In the genomic region with DNA sequence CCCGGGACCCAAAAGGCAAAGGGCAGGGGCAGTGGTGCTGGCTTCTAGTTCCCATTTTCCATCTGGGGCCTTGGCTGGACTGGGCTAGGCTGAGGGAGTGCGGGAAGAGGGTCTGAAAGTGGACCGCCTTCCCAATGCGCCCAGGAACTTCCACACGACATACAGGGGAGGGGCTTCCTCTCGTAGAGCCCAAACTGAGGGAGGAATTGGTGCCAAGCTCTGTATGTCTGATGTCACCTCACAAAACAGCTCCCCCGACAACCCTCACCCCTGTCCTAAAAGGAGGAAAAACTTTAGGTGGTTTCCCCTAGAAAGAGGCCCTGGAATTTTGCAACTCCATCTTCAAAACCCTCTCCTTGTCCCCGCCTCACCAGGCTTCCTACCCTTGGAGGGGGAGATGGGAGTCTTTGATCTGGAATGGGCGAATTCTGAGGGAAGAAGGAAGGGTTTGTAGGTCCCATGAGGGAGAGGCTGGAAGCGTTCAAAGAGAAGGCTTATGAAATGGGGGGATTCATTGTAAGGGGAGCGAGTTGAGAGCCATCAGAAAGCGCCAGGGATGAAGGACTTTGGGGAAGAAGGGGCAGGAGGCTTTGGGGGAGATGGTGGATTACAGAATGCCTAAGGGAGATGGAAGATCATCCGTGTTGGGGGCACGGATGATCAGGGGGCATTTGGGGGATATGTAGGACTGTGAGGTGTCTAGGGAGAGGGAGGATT, we compare ENCODE assay signal across 8 cellular contexts. TPM values are rescaled to one million over a fixed set of nuclear protein-coding genes. Genes with fewer than 3 reads are reported as not detected.
DNase-seq lines count a peak whose midpoint lies in the region; ATAC-seq and TF ChIP-seq lines count a peak whose summit lies in the region.

No MANE protein-coding gene starts in this region.

- in situ Hi-C loops in brain microvascular endothelial cell (cut with HindIII; ENCODE audit: low pct_ligation_motif_present, low sequenced_read_pairs), result no loop called here
- in situ Hi-C loops in GM13977 (cut with MboI; ENCODE audit: low pct_unique_long_range_greater_than_20kb, low sequenced_read_pairs, unreplicated experiment), result no loop called here

- DNase-seq in AG09309 (ENCODE audit: low read depth) (no peak), HT-29 (ENCODE audit: low spot score) (peak; percentile 7), brain microvascular endothelial cell (no peak), lung (ENCODE audit: low spot score) (no peak), upper lobe of left lung (no peak), GM13977 (ENCODE audit: low spot score) (no peak), DMS53 (lab: John Stamatoyannopoulos, UW) (no peak), omental fat pad (ENCODE audit: low spot score) (no peak)

- H3K27me3 ChIP-seq in brain microvascular endothelial cell (replicated peaks), result no peaks in the 10 kb centered on the region
- no peaks in the 10 kb centered on the region for H3K27me3 ChIP-seq in lung (ENCODE audit: control insufficient read depth, insufficient read depth)
- H3K27me3 ChIP-seq in upper lobe of left lung, result no peaks in the 10 kb centered on the region

- H3K4me3 ChIP-seq in AG09309 (ENCODE audit: control insufficient read depth, low read depth, low read length) (peak overlapping the region; percentile 86), brain microvascular endothelial cell (ENCODE audit: low read depth, low read length) (peak overlapping the region; percentile 80), lung (peak overlapping the region; percentile 94), upper lobe of left lung (peak overlapping the region; percentile 46 to 95 (median 75))

- TF ChIP-seq EP300 in upper lobe of left lung (IDR thresholded peaks at IDR 0.05), result no peak

- H3K36me3 ChIP-seq in brain microvascular endothelial cell (replicated peaks) (no peaks in the 10 kb centered on the region), lung (ENCODE audit: control insufficient read depth in 2 of 2, insufficient read depth in 2 of 2, low read length in 2 of 2) (no peaks in the 10 kb centered on the region), upper lobe of left lung (no peaks in the 10 kb centered on the region)

- peaks cover 0 to 18% of the 10 kb centered on the region in 2 donors for H3K4me1 ChIP-seq in lung (ENCODE audit: control insufficient read depth in 2 of 2, insufficient read depth in 2 of 2, low read length in 2 of 2)
- peaks cover 29 to 59% (median 38%) of the 10 kb centered on the region in 4 donors for H3K4me1 ChIP-seq in upper lobe of left lung

- no peak for TF ChIP-seq POLR2A in upper lobe of left lung (IDR thresholded peaks at IDR 0.05)

- H3K9me3 ChIP-seq in lung (ENCODE audit: control insufficient read depth in 2 of 2, insufficient read depth in 1 of 2, low read length in 1 of 2) (no peaks in the 10 kb centered on the region), upper lobe of left lung (no peaks in the 10 kb centered on the region)

- ATAC-seq in lung (ENCODE audit: insufficient read depth, low FRiP score) (no peak), upper lobe of left lung (ENCODE audit: low FRiP score in 2 of 2) (peak in 1 of 2 donors; percentile 27), omental fat pad (ENCODE audit: low FRiP score) (no peak)

- WGBS in lung, 2 donors, result 6 to 13% methylated on average over 14 of the region's 14 CpGs
- WGBS in upper lobe of left lung, 2 donors, result 5 to 7% methylated on average over 10 to 14 of the region's 14 CpGs

- no peak overlapping the region for H3K27ac ChIP-seq in brain microvascular endothelial cell
- peak overlapping the region in 1 of 2 donors; percentile 92 for H3K27ac ChIP-seq in lung (ENCODE audit: low read depth in 1 of 2, low read length in 1 of 2)
- peak overlapping the region; percentile 75 to 92 (median 88) for H3K27ac ChIP-seq in upper lobe of left lung

- TF ChIP-seq CTCF in AG09309 (IDR thresholded peaks at IDR 0.05; ENCODE audit: control insufficient read depth, insufficient read depth, low read depth, low read length, missing control alignments) (no peak), brain microvascular endothelial cell (IDR thresholded peaks at IDR 0.05; ENCODE audit: low read depth, low read length, missing control alignments) (no peak), lung (IDR thresholded peaks at IDR 0.05; ENCODE audit: control extremely low read depth, extremely low read depth) (no peak), upper lobe of left lung (IDR thresholded peaks at IDR 0.05) (no peak), GM13977 (IDR thresholded peaks at IDR 0.05; ENCODE audit: extremely low read depth, insufficient read depth, missing control alignments) (no peak), omental fat pad (IDR thresholded peaks at IDR 0.05) (no peak)

RNA-seq across cellular contexts. Expression of gene GLTP, which starts 0.9 kb away (rescaled TPM):
- 23.7 and 25.7 TPM in 2 replicates for total RNA-seq in HT-29 (2014; rRNA removed; shearing (Covaris generic))
- 10 to 100 TPM; 35.5 to 49.2 TPM for total RNA-seq in lung
- polyA plus RNA-seq in lung, result 10 to 100 TPM; 31.2 to 46.1 TPM
- total RNA-seq in upper lobe of left lung, result 10 to 100 TPM; 24.7 to 59.7 (median 46.6) TPM
- total RNA-seq in omental fat pad, result 10 to 100 TPM; 28.5 to 42.7 (median 36.5) TPM

RNA-seq across cellular contexts. Expression of gene TCHP, which starts 20.6 kb away (rescaled TPM):
- 8.8 and 16.7 TPM in 2 replicates for total RNA-seq in HT-29 (2014; rRNA removed; shearing (Covaris generic))
- total RNA-seq in lung (10 to 100 TPM; 13.2 to 17.5 TPM), upper lobe of left lung (10 to 100 TPM; 10.5 to 90.1 (median 29.7) TPM), omental fat pad (10 to 100 TPM in 3 of 4 donors, 1 to 10 TPM in 1; 7.0 to 30.1 (median 12.1) TPM)
- polyA plus RNA-seq in lung, result 10 to 100 TPM; 10.4 to 10.8 TPM

RNA-seq across cellular contexts. Expression of gene TRPV4, which starts 46.3 kb away (rescaled TPM):
- 0.05 TPM in 1 of 2 replicates, not detected in the other for total RNA-seq in HT-29 (2014; rRNA removed; shearing (Covaris generic))
- 1 to 10 TPM; 2.1 to 6.5 TPM for total RNA-seq in lung
- polyA plus RNA-seq in lung, result 1 to 10 TPM; 1.9 to 2.3 TPM
- total RNA-seq in upper lobe of left lung, result 1 to 10 TPM; 2.2 to 9.7 (median 5.4) TPM
- 1 to 10 TPM; 1.2 to 2.4 (median 1.6) TPM for total RNA-seq in omental fat pad
